3 cellular contexts compared by ENCODE assay signal in the genomic region with DNA sequence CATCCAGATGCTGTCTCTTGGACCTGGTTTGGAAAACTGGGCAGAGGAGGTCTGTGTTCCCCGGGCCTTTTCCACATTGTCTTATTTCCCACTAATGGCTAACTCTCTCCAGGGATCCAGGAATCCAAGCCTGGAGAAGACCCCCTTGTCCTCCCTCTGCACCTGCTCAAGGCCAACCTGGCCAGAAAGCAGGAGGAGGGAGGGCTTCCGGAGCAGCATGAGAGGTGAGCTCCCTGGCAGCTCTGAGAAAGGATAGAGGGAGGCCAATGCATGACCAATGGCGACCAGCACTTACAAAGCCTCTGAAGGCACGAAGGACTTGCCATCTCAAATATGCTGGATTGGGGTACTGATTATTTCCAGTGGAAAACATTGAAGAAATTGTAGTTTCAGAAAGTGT.
"Had no signal": no experiment of that assay in that cellular context is flagged by ENCODE, and none has a peak within 500 bp of the region (broad histone marks: within the 10 kb centered on the region; RNA-seq: fewer than 3 reads in every experiment).

No MANE protein-coding gene starts in this region.

- ATAC-seq: GM12878 had no signal

- DNase-seq: GDM1, GF-D8 had no signal

- H3K4me3 ChIP-seq: GM12878 had no signal
